Comparison of ENCODE assay signal across 8 cellular contexts in genomic region chr17:79795795-79796569, GRCh38. TPM values are rescaled to one million over a fixed set of nuclear protein-coding genes. Genes with fewer than 3 reads are reported as not detected.
A peak's percentile ranks its signal among the peaks of the same experiment; 100 is the strongest.
DNase-seq lines count a peak whose midpoint lies in the region; ATAC-seq and TF ChIP-seq lines count a peak whose summit lies in the region.

No MANE protein-coding gene starts in this region.

- no peak for ATAC-seq in GM21360 (IDR thresholded peaks at IDR 0.05; ENCODE audit: unreplicated experiment)
- no peak for ATAC-seq in HG03460 (IDR thresholded peaks at IDR 0.05; ENCODE audit: unreplicated experiment)

- H3K4me1 Mint-ChIP-seq in IgD-negative memory B cell, result peaks cover 8 to 15% (median 9%) of the 10 kb centered on the region in 3 donors
- H3K4me1 Mint-ChIP-seq in MCF 10A (ENCODE audit: insufficient read depth, unreplicated experiment), result peaks cover 15% of the 10 kb centered on the region

- H3K27me3 ChIP-seq in AG04450 (ENCODE audit: control insufficient read depth, insufficient read depth, low read length) (peaks cover 44% of the 10 kb centered on the region), mucosa of stomach (ENCODE audit: control insufficient read depth, insufficient read depth, low read length) (peaks cover 66% of the 10 kb centered on the region)

- H3K27me3 Mint-ChIP-seq in IgD-negative memory B cell (peaks cover 26% of the 10 kb centered on the region), MCF 10A (ENCODE audit: insufficient read depth, unreplicated experiment) (peaks cover 26% of the 10 kb centered on the region)

- TSS peak; percentile 77 for BruUV-seq in MCF 10A (replicated peaks; lab: Mats Ljungman, UMichigan)

- no peak overlapping the region for H3K27ac ChIP-seq in AG04450 (ENCODE audit: low read depth, low read length)

- H3K4me1 ChIP-seq in mucosa of stomach (ENCODE audit: control insufficient read depth, insufficient read depth, low read length), result peaks cover 58% of the 10 kb centered on the region

- H3K4me3 Mint-ChIP-seq in IgD-negative memory B cell, result peak overlapping the region; percentile 89 to 97 (median 94)
- peak overlapping the region; percentile 81 for H3K4me3 Mint-ChIP-seq in MCF 10A (ENCODE audit: unreplicated experiment)

- H3K9me3 Mint-ChIP-seq in IgD-negative memory B cell (peaks cover 0 to 5% (median 0%) of the 10 kb centered on the region in 3 donors), MCF 10A (ENCODE audit: unreplicated experiment) (no peaks in the 10 kb centered on the region)

- H3K9ac ChIP-seq in mucosa of stomach (ENCODE audit: low read length), result no peak overlapping the region

- no peak for TF ChIP-seq CTCF in AG04450 (IDR thresholded peaks at IDR 0.05; ENCODE audit: low read depth, low read length)
- TF ChIP-seq CTCF in MCF 10A (IDR thresholded peaks at IDR 0.05; ENCODE audit: unreplicated experiment), result no peak

- POLR2A ChIA-PET in AG04450 (lab: Yijun Ruan, JAX) (interaction anchor here (1.0 to 1.5 kb wide), 4 partner anchors 13 to 43 kb away, joined by 3 to 29 read pairs (median 6); partner anchors contain the start of gene CBX4), MCF 10A (lab: Yijun Ruan, JAX) (interaction anchor here (0.9 to 2.1 kb wide), 11 partner anchors 9 to 198 kb away, joined by 3 to 22 read pairs (median 9); partner anchors contain the start of genes CBX2 and CBX4)

- peaks cover 2% of the 10 kb centered on the region for H3K36me3 Mint-ChIP-seq in IgD-negative memory B cell
- peaks cover 22% of the 10 kb centered on the region for H3K36me3 Mint-ChIP-seq in MCF 10A (ENCODE audit: insufficient read depth, unreplicated experiment)

- DNase-seq in AG04450 (ENCODE audit: low read depth, low spot score), result no peak
- no peak for DNase-seq in MCF 10A (ENCODE audit: unreplicated experiment)
- DNase-seq in NCI-H82 (lab: John Stamatoyannopoulos, UW), result no peak
- no peak for DNase-seq in NCI-H1048 (lab: John Stamatoyannopoulos, UW)

- CTCF ChIA-PET in AG04450 (lab: Charles Lee) (interaction anchor here (0.9 to 1.0 kb wide), 2 partner anchors 15 to 56 kb away, joined by 3 to 6 read pairs; no protein-coding TSS in a partner anchor), MCF 10A (lab: Yijun Ruan, JAX) (no interaction called here)

- intact Hi-C loops in MCF 10A (cut with micrococcal nuclease), result no loop called here

- H3K4me3 ChIP-seq in AG04450 (ENCODE audit: low read depth, low read length) (peak overlapping the region; percentile 85), mucosa of stomach (ENCODE audit: low read length) (peak overlapping the region; percentile 46)

- H3K27ac Mint-ChIP-seq in IgD-negative memory B cell, result peak overlapping the region; percentile 86 to 97 (median 95)
- no peak overlapping the region for H3K27ac Mint-ChIP-seq in MCF 10A (ENCODE audit: low read depth, unreplicated experiment)

- H3K36me3 ChIP-seq in mucosa of stomach (ENCODE audit: control insufficient read depth, insufficient read depth, low read length), result no peaks in the 10 kb centered on the region

- H3K9me3 ChIP-seq in AG04450 (ENCODE audit: control insufficient read depth, insufficient read depth, low read length) (no peaks in the 10 kb centered on the region; the same call in 1 of the 2 replicates), mucosa of stomach (ENCODE audit: control insufficient read depth, low read length) (peaks cover 4% of the 10 kb centered on the region)

RNA-seq across cellular contexts. Expression of gene CBX8, which starts 0.9 kb away (rescaled TPM):
- polyA plus RNA-seq in AG04450 (2011; rRNA removed), result 0.37 and 1.5 TPM in 2 replicates
- 0.87 and 1.4 TPM in 2 replicates for polyA minus RNA-seq in AG04450 (2011; rRNA and poly(A)+ RNA removed)
- 3.2 TPM for polyA plus RNA-seq in IgD-negative memory B cell
- 9.4 and 10.5 TPM in 2 replicates for total RNA-seq in MCF 10A (2022)

RNA-seq across cellular contexts. Expression of gene CBX2, which starts 18.0 kb away (rescaled TPM):
- polyA plus RNA-seq in AG04450 (2011; rRNA removed), result 2.2 and 2.3 TPM in 2 replicates
- polyA minus RNA-seq in AG04450 (2011; rRNA and poly(A)+ RNA removed), result 3.2 and 4.4 TPM in 2 replicates
- 0.26 TPM for polyA plus RNA-seq in IgD-negative memory B cell
- 3.8 and 3.9 TPM in 2 replicates for total RNA-seq in MCF 10A (2022)

RNA-seq across cellular contexts. Expression of gene CBX4, which starts 43.3 kb away (rescaled TPM):
- polyA plus RNA-seq in AG04450 (2011; rRNA removed), result 6.6 and 7.6 TPM in 2 replicates
- 7.0 and 8.1 TPM in 2 replicates for polyA minus RNA-seq in AG04450 (2011; rRNA and poly(A)+ RNA removed)
- polyA plus RNA-seq in IgD-negative memory B cell, result 4.1 TPM
- total RNA-seq in MCF 10A (2022), result 85.8 and 89.7 TPM in 2 replicates
